28 cellular contexts compared by ENCODE assay signal in genomic region chr20:32567384-32568178, GRCh38. TPM values are rescaled to one million over a fixed set of nuclear protein-coding genes. Genes with fewer than 3 reads are reported as not detected.
DNase-seq lines count a peak whose midpoint lies in the region; FAIRE-seq and TF ChIP-seq lines count a peak whose summit lies in the region.
"Had no signal": no experiment of that assay in that cellular context is flagged by ENCODE, and none has a peak within 500 bp of the region (broad histone marks: within the 10 kb centered on the region; RNA-seq: fewer than 3 reads in every experiment).

No MANE protein-coding gene starts in this region.

- DNase-seq in DMS 273 (lab: John Stamatoyannopoulos, UW; ENCODE audit: unreplicated experiment): peak; percentile 46
- no peak for DNase-seq in DMS 273 treated with DMSO at 0.1 percent for 48 hours (lab: John Stamatoyannopoulos, UW)
- peak; percentile 31 for DNase-seq in RPMI8226
- DNase-seq in immature natural killer cell: peak; percentile 57 to 69 (median 68)
- DNase-seq in kidney: no peak
- no peak for DNase-seq in middle frontal gyrus (ENCODE audit: extremely low spot score, low spot score)
- no peak for DNase-seq in GOT3 (lab: John Stamatoyannopoulos, UW)
- DNase-seq: activated CD4-positive, alpha-beta memory T cell treated with anti-CD3 and anti-CD28 coated beads for 36 hours; CD8-positive, alpha-beta T cell; endodermal cell; foreskin keratinocyte; HFFc6; Kasumi-1; NCI-H187 treated with DMSO at 0.1 percent for 48 hours; NCI-H2171 treated with DMSO at 0.1 percent for 48 hours; NCI-H524 treated with DMSO at 0.1 percent for 48 hours; psoas muscle; stimulated activated naive CD4-positive, alpha-beta T cell treated with Interleukin-2 at 50 U/mL for 16 hours; T1000; testis had no signal

- H3K9me3 ChIP-seq in BLaER1 treated with 17β-estradiol and CSF1 and Interleukin-3, amounts not matched to agents 10 nM and 100 nM (replicated peaks in 1 of 11): no peaks in the 10 kb centered on the region
- no peaks in the 10 kb centered on the region for H3K9me3 ChIP-seq in kidney (ENCODE audit: control insufficient read depth in 1 of 2, low read length in 2 of 2)
- H3K9me3 ChIP-seq: esophagus muscularis mucosa, psoas muscle, testis, vagina had no signal

- no peak for TF ChIP-seq CTCF in kidney (IDR thresholded peaks at IDR 0.05; ENCODE audit: borderline replicate concordance, extremely low read depth, insufficient read depth)

- peaks cover under 1 to 3% of the 10 kb centered on the region in 2 donors for H3K4me1 Mint-ChIP-seq in immature natural killer cell

- intact Hi-C loops in kidney (cut with DNase I): no loop called here

- H3K27me3 Mint-ChIP-seq in immature natural killer cell (ENCODE audit: low read depth in 3 of 3): peaks cover 3 to 21% (median 4%) of the 10 kb centered on the region in 3 donors
- H3K27me3 Mint-ChIP-seq: activated CD4-positive, alpha-beta memory T cell treated with anti-CD3 and anti-CD28 coated beads for 36 hours; activated naive CD8-positive, alpha-beta T cell had no signal

- H3K27ac Mint-ChIP-seq in immature natural killer cell: no peak overlapping the region
- H3K27ac Mint-ChIP-seq: activated CD4-positive, alpha-beta memory T cell treated with anti-CD3 and anti-CD28 coated beads for 36 hours; endodermal cell; HFFc6 had no signal

- H3K4me2 ChIP-seq in BLaER1 treated with 17β-estradiol and CSF1 and Interleukin-3, amounts not matched to agents 10 nM and 100 nM: peak overlapping the region; percentile 13 to 60 (median 45); a peak in 18 of 22 replicates

- H3K9ac ChIP-seq in BLaER1 treated with 17β-estradiol and CSF1 and Interleukin-3, amounts not matched to agents 10 nM and 100 nM: no peak overlapping the region; a peak in 1 of 22 replicates
- no peak overlapping the region for H3K9ac ChIP-seq in kidney (ENCODE audit: low read length in 2 of 2)

- H3K4me1 ChIP-seq in BLaER1 treated with 17β-estradiol and CSF1 and Interleukin-3, amounts not matched to agents 10 nM and 100 nM: peaks cover 35 to 76% (median 51%) of the 10 kb centered on the region in 10 experiments
- H3K4me1 ChIP-seq in kidney (ENCODE audit: control insufficient read depth in 1 of 2, insufficient read depth in 1 of 2, low read depth in 1 of 2, low read length in 2 of 2): no peaks in the 10 kb centered on the region
- H3K4me1 ChIP-seq: foreskin keratinocyte, psoas muscle, vagina had no signal

- no peak overlapping the region for H3K4me3 ChIP-seq in BLaER1 treated with 17β-estradiol and CSF1 and Interleukin-3, amounts not matched to agents 10 nM and 100 nM
- no peak overlapping the region for H3K4me3 ChIP-seq in kidney (ENCODE audit: low read length in 2 of 2)
- H3K4me3 ChIP-seq: coronary artery, esophagus muscularis mucosa, psoas muscle, testis, vagina had no signal

- no peaks in the 10 kb centered on the region for H3K27me3 ChIP-seq in BLaER1 treated with 17β-estradiol and CSF1 and Interleukin-3, amounts not matched to agents 10 nM and 100 nM
- H3K27me3 ChIP-seq: esophagus muscularis mucosa, testis, vagina had no signal

- no peaks in the 10 kb centered on the region for H3K36me3 ChIP-seq in BLaER1 treated with 17β-estradiol and CSF1 and Interleukin-3, amounts not matched to agents 10 nM and 100 nM
- no peaks in the 10 kb centered on the region for H3K36me3 ChIP-seq in kidney (ENCODE audit: control insufficient read depth in 1 of 2, insufficient read depth in 2 of 2, low read length in 2 of 2)
- H3K36me3 ChIP-seq: esophagus muscularis mucosa, vagina had no signal

- no peak overlapping the region for H3K4me3 Mint-ChIP-seq in immature natural killer cell
- H3K4me3 Mint-ChIP-seq: activated CD4-positive, alpha-beta memory T cell treated with anti-CD3 and anti-CD28 coated beads for 36 hours; activated naive CD8-positive, alpha-beta T cell; CD8-positive, alpha-beta T cell; endodermal cell; HFFc6 had no signal

- no peak for FAIRE-seq in kidney (lab: Jason Lieb, UNC)
- FAIRE-seq: G401.6, GM19239 had no signal

- peaks cover 0 to 3% (median 0%) of the 10 kb centered on the region in 3 donors for H3K36me3 Mint-ChIP-seq in immature natural killer cell
- H3K36me3 Mint-ChIP-seq: activated CD4-positive, alpha-beta memory T cell treated with anti-CD3 and anti-CD28 coated beads for 36 hours; activated naive CD8-positive, alpha-beta T cell had no signal

- peaks cover 6 to 94% (median 55%) of the 10 kb centered on the region in 11 experiments; a peak in 18 of 22 replicates for H4K20me1 ChIP-seq in BLaER1 treated with 17β-estradiol and CSF1 and Interleukin-3, amounts not matched to agents 10 nM and 100 nM

- H3K9me3 Mint-ChIP-seq in immature natural killer cell: no peaks in the 10 kb centered on the region
- H3K9me3 Mint-ChIP-seq: activated CD4-positive, alpha-beta memory T cell treated with anti-CD3 and anti-CD28 coated beads for 36 hours; CD8-positive, alpha-beta T cell; endodermal cell; HFFc6 had no signal

- peak overlapping the region in 1 of 11 experiments; percentile 17; a peak in 1 of 22 replicates for H3K27ac ChIP-seq in BLaER1 treated with 17β-estradiol and CSF1 and Interleukin-3, amounts not matched to agents 10 nM and 100 nM
- no peak overlapping the region for H3K27ac ChIP-seq in kidney (ENCODE audit: low read depth in 2 of 2, low read length in 2 of 2)
- H3K27ac ChIP-seq: 22Rv1, coronary artery, esophagus muscularis mucosa, foreskin keratinocyte, psoas muscle, testis, vagina had no signal

RNA-seq across cellular contexts. Expression of gene NOL4L, which starts 17.6 kb away (rescaled TPM):
- polyA plus RNA-seq in immature natural killer cell (10 to 100 TPM in 1 of 3 donors, 1 to 10 TPM in 2; 4.1 to 17.2 (median 9.6) TPM), kidney (ENCODE audit: insufficient read depth, low read depth, low replicate concordance) (14.1 TPM)
- 19.4 TPM for total RNA-seq in kidney

Comparison
In these comparisons a context has a peak if more than half of its experiments do, and no peak if none do; other contexts are left out.
1. DNase-seq: peak in DMS 273 (single experiment), RPMI8226 (single experiment) and immature natural killer cell (3 of 3); none in DMS 273 treated with DMSO at 0.1 percent for 48 hours (single experiment), kidney (single experiment), middle frontal gyrus (single experiment) and GOT3 (single experiment).